ENCODE assay signal across 16 cellular contexts in genomic region chr2:12734914-12735654, GRCh38. TPM values are rescaled to one million over a fixed set of nuclear protein-coding genes. Genes with fewer than 3 reads are reported as not detected.
DNase-seq lines count a peak whose midpoint lies in the region; ATAC-seq, FAIRE-seq and TF ChIP-seq lines count a peak whose summit lies in the region.
"Had no signal": no experiment of that assay in that cellular context is flagged by ENCODE, and none has a peak within 500 bp of the region (broad histone marks: within the 10 kb centered on the region; RNA-seq: fewer than 3 reads in every experiment).

No MANE protein-coding gene starts in this region.

- H3K27me3 Mint-ChIP-seq in naive thymus-derived CD4-positive, alpha-beta T cell = no peaks in the 10 kb centered on the region

- peak overlapping the region in 3 of 10 donors; percentile 5 to 26 (median 5) for H3K4me3 Mint-ChIP-seq in naive thymus-derived CD4-positive, alpha-beta T cell
- H3K4me3 Mint-ChIP-seq: nephron had no signal

- no peaks in the 10 kb centered on the region for H3K9me3 ChIP-seq in body of pancreas
- no peaks in the 10 kb centered on the region for H3K9me3 ChIP-seq in heart right ventricle
- no peaks in the 10 kb centered on the region for H3K9me3 ChIP-seq in naive thymus-derived CD4-positive, alpha-beta T cell (ENCODE audit: control insufficient read depth in 2 of 3, low read length in 3 of 3)
- no peaks in the 10 kb centered on the region for H3K9me3 ChIP-seq in testis
- H3K9me3 ChIP-seq: BLaER1 treated with 17β-estradiol and CSF1 and Interleukin-3, amounts not matched to agents 10 nM and 100 nM; SJCRH30 had no signal

- intact Hi-C loops in body of pancreas (cut with DNase I) (no loop called here), heart right ventricle (cut with DNase I) (loop anchor here in 8 of 10 donors (5.0 to 10.0 kb wide), 8 partner anchors 50 to 267 kb away; no protein-coding TSS in a partner anchor), testis (cut with DNase I; ENCODE audit: low total_unique reads) (loop anchor here (10.0 kb wide), 1 partner anchor 70 kb away; no protein-coding TSS in a partner anchor)
- intact Hi-C loops in naive thymus-derived CD4-positive, alpha-beta T cell (cut with micrococcal nuclease) = no loop called here

- no peak for DNase-seq in body of pancreas
- DNase-seq in heart right ventricle = peak; percentile 61 to 64
- no peak for DNase-seq in naive thymus-derived CD4-positive, alpha-beta T cell
- DNase-seq in testis = peak; percentile 82
- DNase-seq in GM19239 (ENCODE audit: insufficient read length, low spot score) = no peak
- DNase-seq in HuH-7 (ENCODE audit: low spot score) = no peak
- DNase-seq: activated CD8-positive, alpha-beta memory T cell treated with anti-CD3 and anti-CD28 coated beads for 24 hours; activated effector memory CD4-positive, alpha-beta T cell treated with anti-CD3 and anti-CD28 coated beads, Interleukin-2, amount 50 U/mL, for 16 hours; DND-41; immature natural killer cell; NCI-H1092; SJCRH30 had no signal

- H3K36me3 Mint-ChIP-seq in naive thymus-derived CD4-positive, alpha-beta T cell = peaks cover 16 to 59% (median 34%) of the 10 kb centered on the region in 5 donors

- H3K36me3 ChIP-seq in body of pancreas (replicated peaks in 1 of 2; ENCODE audit: insufficient read depth in 1 of 2, low read depth in 2 of 2) (no peaks in the 10 kb centered on the region), heart right ventricle (peaks cover 0 to 88% (median 42%) of the 10 kb centered on the region in 9 donors), testis (ENCODE audit: low read depth, missing control alignments) (no peaks in the 10 kb centered on the region)
- H3K36me3 ChIP-seq in naive thymus-derived CD4-positive, alpha-beta T cell (ENCODE audit: control insufficient read depth in 2 of 3, insufficient read depth in 3 of 3, low read length in 3 of 3) = peaks cover 2 to 89% (median 11%) of the 10 kb centered on the region in 3 experiments

- no peaks in the 10 kb centered on the region for H3K9me3 Mint-ChIP-seq in naive thymus-derived CD4-positive, alpha-beta T cell
- H3K9me3 Mint-ChIP-seq: immature natural killer cell, nephron had no signal

- H3K4me3 ChIP-seq in body of pancreas = no peak overlapping the region
- H3K4me3 ChIP-seq in heart right ventricle = no peak overlapping the region
- no peak overlapping the region for H3K4me3 ChIP-seq in naive thymus-derived CD4-positive, alpha-beta T cell (ENCODE audit: low read length)
- H3K4me3 ChIP-seq in testis = no peak overlapping the region
- H3K4me3 ChIP-seq: BLaER1 treated with 17β-estradiol and CSF1 and Interleukin-3, amounts not matched to agents 10 nM and 100 nM; SJCRH30 had no signal

- H3K4me1 Mint-ChIP-seq in naive thymus-derived CD4-positive, alpha-beta T cell = peaks cover 39 to 93% (median 66%) of the 10 kb centered on the region in 7 donors

- no peak for TF ChIP-seq POLR2A in body of pancreas (IDR thresholded peaks at IDR 0.05)
- TF ChIP-seq POLR2A in testis (IDR thresholded peaks at IDR 0.05) = no peak

- ATAC-seq in body of pancreas (peak; percentile 18), heart right ventricle (peak; percentile 34 to 73 (median 62)), HG03378 (IDR thresholded peaks at IDR 0.05; ENCODE audit: unreplicated experiment) (no peak)
- peak; percentile 39 for ATAC-seq in naive thymus-derived CD4-positive, alpha-beta T cell

- H3K27me3 ChIP-seq in body of pancreas = no peaks in the 10 kb centered on the region
- H3K27me3 ChIP-seq in heart right ventricle = no peaks in the 10 kb centered on the region
- no peaks in the 10 kb centered on the region for H3K27me3 ChIP-seq in naive thymus-derived CD4-positive, alpha-beta T cell (ENCODE audit: control insufficient read depth in 2 of 2, insufficient read depth in 2 of 2, low read length in 2 of 2)
- no peaks in the 10 kb centered on the region for H3K27me3 ChIP-seq in testis
- H3K27me3 ChIP-seq: BLaER1 treated with 17β-estradiol and CSF1 and Interleukin-3, amounts not matched to agents 10 nM and 100 nM; SJCRH30 had no signal

- no peak for TF ChIP-seq CTCF in body of pancreas (IDR thresholded peaks at IDR 0.05)
- TF ChIP-seq CTCF in heart right ventricle (IDR thresholded peaks at IDR 0.05) = peak in 1 of 9 donors; percentile 31
- TF ChIP-seq CTCF in testis (IDR thresholded peaks at IDR 0.05) = peak in 1 of 3 experiments; percentile 18

- H3K4me1 ChIP-seq in body of pancreas (peaks cover 24% of the 10 kb centered on the region), heart right ventricle (peaks cover 31 to 98% (median 77%) of the 10 kb centered on the region in 9 donors), testis (peaks cover 66% of the 10 kb centered on the region)
- peaks cover 12 to 44% of the 10 kb centered on the region in 2 donors for H3K4me1 ChIP-seq in naive thymus-derived CD4-positive, alpha-beta T cell (ENCODE audit: control insufficient read depth in 2 of 2, insufficient read depth in 2 of 2, low read length in 2 of 2)
- H3K4me1 ChIP-seq: SJCRH30 had no signal

- H3K27ac Mint-ChIP-seq in naive thymus-derived CD4-positive, alpha-beta T cell = peak overlapping the region in 8 of 9 donors; percentile 8 to 84 (median 67)

- 88 to 95% methylated on average over 12 of the region's 12 CpGs for WGBS in body of pancreas, 2 donors
- 49 to 50% methylated on average over 12 of the region's 12 CpGs for WGBS in heart right ventricle, 2 donors
- 47 to 64% methylated on average over 11 to 12 of the region's 12 CpGs for WGBS in testis, 2 donors

- H3K27ac ChIP-seq in body of pancreas (peak overlapping the region in 1 of 4 donors; percentile 19), heart right ventricle (peak overlapping the region; percentile 25 to 89 (median 78)), testis (peak overlapping the region; percentile 86 to 96)
- peak overlapping the region; percentile 40 for H3K27ac ChIP-seq in naive thymus-derived CD4-positive, alpha-beta T cell (ENCODE audit: low read depth, low read length)
- H3K27ac ChIP-seq: SJCRH30 had no signal

- CTCF ChIA-PET in naive thymus-derived CD4-positive, alpha-beta T cell (lab: Charles Lee) = no interaction called here

- FAIRE-seq in GM19239 (lab: Jason Lieb, UNC) = no peak
- FAIRE-seq: astrocyte had no signal

- POLR2A ChIA-PET in naive thymus-derived CD4-positive, alpha-beta T cell (lab: Charles Lee) = no interaction called here

RNA-seq across cellular contexts. Expression of gene TRIB2, which starts 18.3 kb away (rescaled TPM):
- 10 to 100 TPM; 49.3 to 99.2 TPM for total RNA-seq in body of pancreas
- 10 to 100 TPM; 26.7 to 46.6 (median 36.5) TPM for total RNA-seq in heart right ventricle
- polyA plus RNA-seq in heart right ventricle = 10 to 100 TPM; 31.7 to 57.2 TPM
- 100 to 1,000 TPM in 3 of 5 experiments, 10 to 100 TPM in 2; 63.1 to 125 (median 110) TPM for total RNA-seq in naive thymus-derived CD4-positive, alpha-beta T cell
- polyA plus RNA-seq in naive thymus-derived CD4-positive, alpha-beta T cell = 10 to 100 TPM; 41.3 to 57.7 TPM
- total RNA-seq in testis = 100 to 1,000 TPM; 189 to 190 TPM
- 54.9 TPM for polyA plus RNA-seq in testis (ENCODE audit: insufficient read depth, low read depth, low replicate concordance)

Comparison
In these comparisons a context has a peak if more than half of its experiments do, and no peak if none do; other contexts are left out.
1. DNase-seq: peak in heart right ventricle (2 of 2) and testis (single experiment); none in body of pancreas (0 of 4), naive thymus-derived CD4-positive, alpha-beta T cell (0 of 9), GM19239 (single experiment) and HuH-7 (single experiment).
2. intact Hi-C loops: an anchor here in heart right ventricle (5.0 to 10.0 kb wide) and testis (10.0 kb wide); none called in body of pancreas and naive thymus-derived CD4-positive, alpha-beta T cell.